28 cellular contexts compared by ENCODE assay signal in genomic region chr2:32051836-32052439, GRCh38.
"Had no signal": no experiment of that assay in that cellular context is flagged by ENCODE, and none has a peak within 500 bp of the region (broad histone marks: within the 10 kb centered on the region; RNA-seq: fewer than 3 reads in every experiment).

No MANE protein-coding gene starts in this region.

- DNase-seq: cortex of kidney; effector memory CD8-positive, alpha-beta T cell; erythroblast; esophagus squamous epithelium; foreskin melanocyte; glutamatergic neuron; heart right ventricle; hippocampal formation; kidney glomerular epithelial cell; left ventricle myocardium superior; naive B cell; sigmoid colon; stimulated activated CD4-positive, alpha-beta T cell treated with anti-CD3 and anti-CD28 coated beads, Interleukin-4, amount 100 ng/mL, for 4 hours; stimulated activated naive CD8-positive, alpha-beta T cell treated with anti-CD3 and anti-CD28 coated beads, Interleukin-15, Interleukin-2, amounts not matched to agents 100 U/mL and 50 U/mL, for 24 hours had no signal

- H3K27me3 ChIP-seq: esophagus squamous epithelium, heart right ventricle, right atrium auricular region, sigmoid colon, spleen, tibial nerve, vagina had no signal

- H3K36me3 ChIP-seq: esophagus squamous epithelium, heart right ventricle, prostate gland, right atrium auricular region, sigmoid colon, spleen, thoracic aorta, tibial nerve, vagina had no signal

- H3K36me3 Mint-ChIP-seq: memory B cell; naive B cell; natural killer cell treated with Interleukin-12 subunit alpha and Interleukin-12 subunit beta and Interleukin-15 and Interleukin-18, amount 100 ng/mL, for 72 hours; stimulated activated memory B cell treated with anti-CD40 and anti-IgM and Interleukin-4, amounts not matched to agents 10 μg/mL and 1 μg/mL and 100 μg/mL, for 72 hours had no signal

- H3K79me2 ChIP-seq: parathyroid adenoma had no signal

- H3K9ac ChIP-seq: parathyroid adenoma had no signal

- H2AFZ ChIP-seq: parathyroid adenoma had no signal

- H3K4me3 ChIP-seq: esophagus squamous epithelium, heart right ventricle, lung, prostate gland, right atrium auricular region, sigmoid colon, spleen, thoracic aorta, tibial nerve, vagina had no signal

- H3K4me1 Mint-ChIP-seq: memory B cell; naive B cell; neural crest cell; stimulated activated memory B cell treated with anti-CD40 and anti-IgM and Interleukin-4, amounts not matched to agents 10 μg/mL and 1 μg/mL and 100 μg/mL, for 72 hours had no signal

- H3K27ac Mint-ChIP-seq: effector memory CD8-positive, alpha-beta T cell; memory B cell; natural killer cell treated with Interleukin-12 subunit alpha and Interleukin-12 subunit beta and Interleukin-15 and Interleukin-18, amount 100 ng/mL, for 72 hours; stimulated activated memory B cell treated with anti-CD40 and anti-IgM and Interleukin-4, amounts not matched to agents 10 μg/mL and 1 μg/mL and 100 μg/mL, for 72 hours had no signal

- H3K9me3 ChIP-seq: esophagus squamous epithelium, heart right ventricle, prostate gland, right atrium auricular region, sigmoid colon, spleen, thoracic aorta, tibial nerve, vagina had no signal

- H3K4me3 Mint-ChIP-seq: effector memory CD8-positive, alpha-beta T cell; memory B cell; naive B cell; natural killer cell treated with Interleukin-12 subunit alpha and Interleukin-12 subunit beta and Interleukin-15 and Interleukin-18, amount 100 ng/mL, for 72 hours; neural crest cell; stimulated activated memory B cell treated with anti-CD40 and anti-IgM and Interleukin-4, amounts not matched to agents 10 μg/mL and 1 μg/mL and 100 μg/mL, for 72 hours had no signal

- H3K27ac ChIP-seq: esophagus squamous epithelium, heart right ventricle, parathyroid adenoma, prostate gland, right atrium auricular region, sigmoid colon, spleen, thoracic aorta, tibial nerve, vagina had no signal

- H3K27me3 Mint-ChIP-seq: effector memory CD8-positive, alpha-beta T cell; memory B cell; naive B cell; natural killer cell treated with Interleukin-12 subunit alpha and Interleukin-12 subunit beta and Interleukin-15 and Interleukin-18, amount 100 ng/mL, for 72 hours; stimulated activated memory B cell treated with anti-CD40 and anti-IgM and Interleukin-4, amounts not matched to agents 10 μg/mL and 1 μg/mL and 100 μg/mL, for 72 hours had no signal

- H3K4me1 ChIP-seq: esophagus squamous epithelium, heart right ventricle, parathyroid adenoma, prostate gland, right atrium auricular region, sigmoid colon, spleen, tibial nerve, vagina had no signal

- FAIRE-seq: endometrium, islet of Langerhans had no signal

- ATAC-seq: effector memory CD8-positive, alpha-beta T cell; heart right ventricle; left ventricle myocardium superior; natural killer cell treated with Interleukin-12 subunit alpha and Interleukin-12 subunit beta and Interleukin-15 and Interleukin-18, amount 100 ng/mL, for 72 hours; stimulated activated memory B cell treated with anti-CD40 and anti-IgM and Interleukin-4, amounts not matched to agents 10 μg/mL and 1 μg/mL and 100 μg/mL, for 72 hours; stimulated activated naive CD8-positive, alpha-beta T cell treated with anti-CD3 and anti-CD28 coated beads, Interleukin-15, Interleukin-2, amounts not matched to agents 100 U/mL and 50 U/mL, for 24 hours had no signal

- H3K9me3 Mint-ChIP-seq: effector memory CD8-positive, alpha-beta T cell; memory B cell; naive B cell; natural killer cell treated with Interleukin-12 subunit alpha and Interleukin-12 subunit beta and Interleukin-15 and Interleukin-18, amount 100 ng/mL, for 72 hours; neural crest cell; stimulated activated memory B cell treated with anti-CD40 and anti-IgM and Interleukin-4, amounts not matched to agents 10 μg/mL and 1 μg/mL and 100 μg/mL, for 72 hours had no signal
